Comparison of ENCODE assay signal across 11 cellular contexts in the genomic region with DNA sequence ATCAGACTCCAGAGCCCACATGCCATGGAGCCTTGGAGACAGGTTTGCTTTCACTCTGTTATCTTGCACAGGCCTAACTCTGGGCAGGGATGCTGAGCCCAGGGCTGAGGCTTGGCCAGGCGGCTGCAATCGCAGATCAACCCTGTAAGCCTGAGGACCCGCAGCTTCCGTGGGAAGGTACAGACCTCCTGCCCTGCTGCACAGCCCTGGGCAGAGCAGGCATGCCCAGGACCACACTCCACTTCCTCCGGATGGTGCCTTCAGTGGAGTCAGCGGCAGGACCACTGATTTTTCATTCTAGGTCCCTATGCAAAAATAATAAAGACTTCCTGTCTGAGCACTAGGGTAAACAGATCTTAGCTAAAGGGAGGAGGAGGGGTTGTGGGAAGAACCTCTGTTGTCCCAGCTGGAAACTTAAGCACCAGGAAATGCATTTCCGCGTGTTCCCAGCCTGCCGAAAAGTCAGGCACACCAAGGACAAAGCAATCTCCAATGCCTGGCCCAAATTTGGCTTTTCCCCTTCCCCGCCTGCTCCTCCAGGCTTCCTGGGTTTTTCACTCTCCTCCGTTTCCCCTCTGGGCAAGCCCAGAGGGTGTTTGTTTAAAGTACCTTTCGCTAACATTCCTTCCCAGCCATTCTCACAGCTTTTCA.
A peak's percentile ranks its signal among the peaks of the same experiment; 100 is the strongest.
DNase-seq lines count a peak whose midpoint lies in the region; ATAC-seq, FAIRE-seq and TF ChIP-seq lines count a peak whose summit lies in the region.
"Had no signal": no experiment of that assay in that cellular context is flagged by ENCODE, and none has a peak within 500 bp of the region (broad histone marks: within the 10 kb centered on the region; RNA-seq: fewer than 3 reads in every experiment).

No MANE protein-coding gene starts in this region.

- DNase-seq in NCI-H2029 treated with DMSO at 0.1 percent for 48 hours (lab: John Stamatoyannopoulos, UW) (peak; percentile 0), NCI-H2029 (lab: John Stamatoyannopoulos, UW) (no peak), cardiac fibroblast (ENCODE audit: low read depth in 2 of 2) (peak; percentile 23 to 29), kidney (peak; percentile 67), tibial artery (no peak), T-helper 2 cell (no peak)
- DNase-seq in stimulated activated effector memory CD8-positive, alpha-beta T cell treated with anti-CD3 and anti-CD28 coated beads, Interleukin-12 subunit alpha, Interleukin-12 subunit beta, amount 100 ng/mL, for 72 hours (ENCODE audit: low spot score in 2 of 2), result no peak
- DNase-seq: central memory CD4-positive, alpha-beta T cell had no signal

- no peak for TF ChIP-seq CTCF in cardiac fibroblast (IDR thresholded peaks at IDR 0.05; ENCODE audit: low read depth, low read length)
- no peak for TF ChIP-seq CTCF in kidney (IDR thresholded peaks at IDR 0.05; ENCODE audit: borderline replicate concordance, extremely low read depth, insufficient read depth)
- no peak for TF ChIP-seq CTCF in tibial artery (IDR thresholded peaks at IDR 0.05)

- H3K4me1 Mint-ChIP-seq in stimulated activated effector memory CD8-positive, alpha-beta T cell treated with anti-CD3 and anti-CD28 coated beads, Interleukin-12 subunit alpha, Interleukin-12 subunit beta, amount 100 ng/mL, for 72 hours, result peaks cover 6% of the 10 kb centered on the region

- H3K27ac ChIP-seq in kidney (ENCODE audit: low read depth in 2 of 2, low read length in 2 of 2), result peak overlapping the region in 1 of 2 donors; percentile 63
- H3K27ac ChIP-seq in tibial artery, result no peak overlapping the region

- H3K27ac Mint-ChIP-seq in stimulated activated effector memory CD8-positive, alpha-beta T cell treated with anti-CD3 and anti-CD28 coated beads, Interleukin-12 subunit alpha, Interleukin-12 subunit beta, amount 100 ng/mL, for 72 hours, result no peak overlapping the region

- H3K4me3 ChIP-seq in cardiac fibroblast (replicated peaks in 1 of 2; ENCODE audit: low read depth in 2 of 2, low read length in 2 of 2) (no peak overlapping the region), kidney (ENCODE audit: low read length in 2 of 2) (peak overlapping the region in 1 of 2 donors; percentile 14), tibial artery (no peak overlapping the region)
- H3K4me3 ChIP-seq: K562 had no signal

- intact Hi-C loops in kidney (cut with DNase I), result no loop called here
- intact Hi-C loops in tibial artery (cut with DNase I; ENCODE audit: low total_unique reads), result no loop called here

- peaks cover 2 to 19% of the 10 kb centered on the region in 2 donors for H3K27me3 ChIP-seq in tibial artery

- FAIRE-seq in kidney (lab: Jason Lieb, UNC), result no peak
- FAIRE-seq: A204.1, K562 had no signal

- ATAC-seq in stimulated activated effector memory CD8-positive, alpha-beta T cell treated with anti-CD3 and anti-CD28 coated beads, Interleukin-12 subunit alpha, Interleukin-12 subunit beta, amount 100 ng/mL, for 72 hours, result peak; percentile 40
- no peak for ATAC-seq in GM18520 (IDR thresholded peaks at IDR 0.05; ENCODE audit: unreplicated experiment)
- ATAC-seq: K562 had no signal

- no peaks in the 10 kb centered on the region for H3K36me3 Mint-ChIP-seq in stimulated activated effector memory CD8-positive, alpha-beta T cell treated with anti-CD3 and anti-CD28 coated beads, Interleukin-12 subunit alpha, Interleukin-12 subunit beta, amount 100 ng/mL, for 72 hours

- H3K9me3 ChIP-seq in kidney (ENCODE audit: control insufficient read depth in 1 of 2, low read length in 2 of 2) (no peaks in the 10 kb centered on the region), tibial artery (no peaks in the 10 kb centered on the region)

- no peaks in the 10 kb centered on the region for H3K9me3 Mint-ChIP-seq in stimulated activated effector memory CD8-positive, alpha-beta T cell treated with anti-CD3 and anti-CD28 coated beads, Interleukin-12 subunit alpha, Interleukin-12 subunit beta, amount 100 ng/mL, for 72 hours

- H3K4me3 Mint-ChIP-seq in stimulated activated effector memory CD8-positive, alpha-beta T cell treated with anti-CD3 and anti-CD28 coated beads, Interleukin-12 subunit alpha, Interleukin-12 subunit beta, amount 100 ng/mL, for 72 hours, result no peak overlapping the region

- H3K9ac ChIP-seq in kidney (ENCODE audit: low read length in 2 of 2), result no peak overlapping the region

- peaks cover 0 to 9% of the 10 kb centered on the region in 2 donors for H3K4me1 ChIP-seq in kidney (ENCODE audit: control insufficient read depth in 1 of 2, insufficient read depth in 1 of 2, low read depth in 1 of 2, low read length in 2 of 2)
- H3K4me1 ChIP-seq in tibial artery, result peaks cover 0 to 8% (median 4%) of the 10 kb centered on the region in 4 donors

- H3K36me3 ChIP-seq in kidney (ENCODE audit: control insufficient read depth in 1 of 2, insufficient read depth in 2 of 2, low read length in 2 of 2) (no peaks in the 10 kb centered on the region), tibial artery (no peaks in the 10 kb centered on the region)

Comparison
In these comparisons a context has a peak if more than half of its experiments do, and no peak if none do; other contexts are left out.
1. DNase-seq: peak in NCI-H2029 treated with DMSO at 0.1 percent for 48 hours (single experiment), cardiac fibroblast (2 of 2) and kidney (single experiment); none in NCI-H2029 (single experiment), stimulated activated effector memory CD8-positive, alpha-beta T cell treated with anti-CD3 and anti-CD28 coated beads, Interleukin-12 subunit alpha, Interleukin-12 subunit beta, amount 100 ng/mL, for 72 hours (0 of 2), tibial artery (0 of 2) and T-helper 2 cell (0 of 5).